ENCODE assay signal across 17 cellular contexts in genomic region chr5:136039202-136039601, GRCh38. TPM values are rescaled to one million over a fixed set of nuclear protein-coding genes. Genes with fewer than 3 reads are reported as not detected.
"Had no signal": no experiment of that assay in that cellular context is flagged by ENCODE, and none has a peak within 500 bp of the region (broad histone marks: within the 10 kb centered on the region; RNA-seq: fewer than 3 reads in every experiment).

No MANE protein-coding gene starts in this region.

- H3K36me3 ChIP-seq: neural progenitor cell, ovary had no signal

- H3K4me2 ChIP-seq: neural progenitor cell had no signal

- DNase-seq: activated CD4-positive, alpha-beta memory T cell treated with anti-CD3 and anti-CD28 coated beads for 36 hours; activated CD4-positive, alpha-beta T cell treated with anti-CD3 and anti-CD28 coated beads for 36 hours; activated CD8-positive, alpha-beta memory T cell treated with anti-CD3 and anti-CD28 coated beads, Interleukin-2, amount 10 ng/mL, durations not matched to agents 7 days and 5 days; activated T-cell treated with anti-CD3 and anti-CD28 coated beads, Interleukin-2, amount 50 U/mL, for 1 hour; cerebellar nuclear complex; dermis blood vessel endothelial cell; effector memory CD8-positive, alpha-beta T cell; naive B cell; ovary; stimulated activated CD4-positive, alpha-beta T cell treated with anti-CD3 and anti-CD28 coated beads, Interleukin-12 subunit alpha, Interleukin-12 subunit beta, amount 100 ng/mL, for 4 hours; stimulated activated CD4-positive, alpha-beta T cell treated with anti-CD3 and anti-CD28 coated beads, Interleukin-2, amount 100 ng/mL, for 24 hours had no signal

- H2AFZ ChIP-seq: neural progenitor cell had no signal

- FAIRE-seq: keratinocyte had no signal

- H3K9me3 ChIP-seq: ovary had no signal

- H3K27me3 ChIP-seq: neural progenitor cell, ovary had no signal

- H3K27ac ChIP-seq: epithelial cell of prostate, neural progenitor cell, ovary had no signal

- H3K9ac ChIP-seq: neural progenitor cell had no signal

- H3K4me3 ChIP-seq: neural progenitor cell, ovary had no signal

- ATAC-seq: activated CD4-positive, alpha-beta T cell treated with anti-CD3 and anti-CD28 coated beads for 36 hours; activated CD8-positive, alpha-beta memory T cell treated with anti-CD3 and anti-CD28 coated beads, Interleukin-2, amount 10 ng/mL, durations not matched to agents 7 days and 5 days; effector memory CD8-positive, alpha-beta T cell; left lobe of liver; sciatic nerve; stimulated activated effector memory CD8-positive, alpha-beta T cell treated with anti-CD3 and anti-CD28 coated beads, Interleukin-12 subunit alpha, Interleukin-12 subunit beta, amount 100 ng/mL, for 72 hours had no signal

RNA-seq across cellular contexts. Expression of gene TGFBI, which starts 10.4 kb away (rescaled TPM):
- total RNA-seq: activated CD4-positive, alpha-beta T cell treated with anti-CD3 and anti-CD28 coated beads for 36 hours had no signal
